In the genomic region with DNA sequence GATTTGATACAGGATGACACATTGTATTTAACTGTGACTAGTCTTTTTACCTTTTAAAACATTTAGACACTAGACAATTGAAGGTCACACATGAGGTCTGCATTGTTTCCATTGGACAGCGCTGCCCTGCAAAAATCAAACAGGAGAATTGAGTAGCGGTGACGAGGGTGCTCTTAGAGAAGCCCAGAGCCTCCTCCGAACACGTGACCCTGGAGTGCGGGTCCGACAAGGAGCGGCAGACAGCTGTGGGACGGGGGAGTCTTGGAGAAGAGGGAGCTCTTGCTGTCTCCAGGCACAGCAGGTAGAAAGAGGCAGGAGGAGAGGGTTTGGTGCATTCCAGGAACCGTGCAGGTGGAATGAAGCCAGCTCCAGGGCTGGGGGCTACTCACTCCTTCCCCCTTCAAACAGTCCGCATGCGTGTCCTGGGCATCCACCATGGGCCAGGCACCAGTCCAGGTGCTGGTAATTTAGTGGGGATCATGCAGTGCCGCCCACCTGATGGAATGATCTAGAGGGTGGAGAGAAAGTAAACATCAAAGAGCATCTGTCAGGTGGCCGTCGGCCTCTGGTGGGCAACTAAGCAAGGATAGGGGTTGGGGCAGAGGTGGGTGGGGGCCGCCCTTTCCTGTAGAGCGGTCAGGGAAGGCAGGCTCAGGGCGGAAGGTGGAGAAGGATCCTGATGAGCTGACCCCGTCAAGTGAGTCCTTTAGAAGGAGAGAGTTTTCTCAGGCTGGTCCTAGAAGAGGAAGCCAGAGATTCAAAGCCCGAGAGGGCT, we compare ENCODE assay signal across 1 cellular context.
TF ChIP-seq lines count a peak whose summit lies in the region.

No MANE protein-coding gene starts in this region.

TF ChIP-seq in IMR-90, 13 proteins besides CTCF, POLR2A, EP300 and RAD21 (continued from another document):
- no peak for TF ChIP-seq FOS (IDR thresholded peaks at IDR 0.05; ENCODE audit: low read depth, low read length)
- TF ChIP-seq MXI1 (IDR thresholded peaks at IDR 0.05; ENCODE audit: borderline replicate concordance, low read depth, low read length), result no peak
- no peak for TF ChIP-seq MAFK (IDR thresholded peaks at IDR 0.05; ENCODE audit: low read depth, low read length)
- TF ChIP-seq ELK1 (IDR thresholded peaks at IDR 0.05; ENCODE audit: borderline replicate concordance, low read depth, low read length), result no peak
- TF ChIP-seq BHLHE40 (IDR thresholded peaks at IDR 0.05; ENCODE audit: low read depth, low read length), result no peak
- no peak for TF ChIP-seq RCOR1 (IDR thresholded peaks at IDR 0.05; ENCODE audit: insufficient replicate concordance, low read length)
- no peak for TF ChIP-seq RFX5 (IDR thresholded peaks at IDR 0.05; ENCODE audit: low read depth, low read length)
- no peak for TF ChIP-seq NFE2L2 (IDR thresholded peaks at IDR 0.05; ENCODE audit: low read depth, low read length)
- TF ChIP-seq CEBPB (IDR thresholded peaks at IDR 0.05; ENCODE audit: low read depth, low read length), result no peak
- no peak for TF ChIP-seq SMC3 (IDR thresholded peaks at IDR 0.05; ENCODE audit: low read depth, low read length)
- TF ChIP-seq, protein P1, sequence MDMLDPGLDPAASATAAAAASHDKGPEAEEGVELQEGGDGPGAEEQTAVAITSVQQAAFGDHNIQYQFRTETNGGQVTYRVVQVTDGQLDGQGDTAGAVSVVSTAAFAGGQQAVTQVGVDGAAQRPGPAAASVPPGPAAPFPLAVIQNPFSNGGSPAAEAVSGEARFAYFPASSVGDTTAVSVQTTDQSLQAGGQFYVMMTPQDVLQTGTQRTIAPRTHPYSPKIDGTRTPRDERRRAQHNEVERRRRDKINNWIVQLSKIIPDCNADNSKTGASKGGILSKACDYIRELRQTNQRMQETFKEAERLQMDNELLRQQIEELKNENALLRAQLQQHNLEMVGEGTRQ (IDR thresholded peaks at IDR 0.05; ENCODE audit: low read depth, low read length), result no peak
- TF ChIP-seq MAZ (IDR thresholded peaks at IDR 0.05; ENCODE audit: borderline replicate concordance, low read depth, low read length), result no peak
